ENCODE assay signal across 12 cellular contexts in the genomic region with DNA sequence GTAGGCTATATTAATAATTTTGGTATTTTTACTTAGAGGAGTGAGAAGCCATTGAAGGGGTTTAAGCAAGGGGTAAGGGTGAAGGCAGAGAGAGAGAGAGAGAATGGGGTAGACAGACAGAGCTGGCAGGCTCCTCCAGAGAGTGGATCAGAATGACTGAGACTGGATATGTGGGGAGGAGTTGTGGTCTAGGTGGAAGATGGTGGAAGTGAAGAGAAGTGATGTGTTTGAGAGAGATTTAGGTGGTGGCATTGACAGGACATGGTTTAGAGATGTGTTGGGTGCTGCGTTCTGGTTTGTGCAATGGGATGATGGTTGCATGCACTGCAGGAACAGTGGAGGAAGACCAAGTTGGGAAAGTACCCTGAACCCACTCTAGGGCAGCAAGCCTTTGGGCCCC.
"Had no signal": no experiment of that assay in that cellular context is flagged by ENCODE, and none has a peak within 500 bp of the region (broad histone marks: within the 10 kb centered on the region; RNA-seq: fewer than 3 reads in every experiment).

No MANE protein-coding gene starts in this region.

- H3K36me3 Mint-ChIP-seq: neural progenitor cell, type B pancreatic cell had no signal

- H3K4me3 Mint-ChIP-seq: activated CD4-positive, alpha-beta memory T cell treated with anti-CD3 and anti-CD28 coated beads, Interleukin-2, amount 10 ng/mL, durations not matched to agents 7 days and 5 days; neural progenitor cell; type B pancreatic cell had no signal

- H3K27ac ChIP-seq: hepatocyte, neural progenitor cell, parathyroid adenoma had no signal

- H3K9me3 Mint-ChIP-seq: activated CD4-positive, alpha-beta memory T cell treated with anti-CD3 and anti-CD28 coated beads, Interleukin-2, amount 10 ng/mL, durations not matched to agents 7 days and 5 days; type B pancreatic cell had no signal

- H3K27me3 Mint-ChIP-seq: activated CD4-positive, alpha-beta memory T cell treated with anti-CD3 and anti-CD28 coated beads, Interleukin-2, amount 10 ng/mL, durations not matched to agents 7 days and 5 days; type B pancreatic cell had no signal

- H3K4me3 ChIP-seq: hepatocyte, neural progenitor cell had no signal

- H3K27me3 ChIP-seq: hepatocyte, neural progenitor cell had no signal

- H3K27ac Mint-ChIP-seq: activated CD4-positive, alpha-beta memory T cell treated with anti-CD3 and anti-CD28 coated beads, Interleukin-2, amount 10 ng/mL, durations not matched to agents 7 days and 5 days; neural progenitor cell had no signal

- DNase-seq: activated CD4-positive, alpha-beta memory T cell treated with anti-CD3 and anti-CD28 coated beads, Interleukin-2, amount 10 ng/mL, durations not matched to agents 7 days and 5 days; activated CD4-positive, alpha-beta T cell treated with anti-CD3 and anti-CD28 coated beads for 1 hour; activated effector memory CD4-positive, alpha-beta T cell treated with anti-CD3 and anti-CD28 coated beads, Interleukin-2, amount 50 U/mL, for 16 hours; erythroblast; mesendoderm; retina; stimulated activated CD4-positive, alpha-beta T cell treated with anti-CD3 and anti-CD28 coated beads, Interleukin-15, amount 100 ng/mL, for 24 hours; stimulated activated CD4-positive, alpha-beta T cell treated with anti-CD3 and anti-CD28 coated beads, Interleukin-4, amount 100 ng/mL, for 24 hours had no signal

- H3K36me3 ChIP-seq: neural progenitor cell had no signal
